16 cellular contexts compared by ENCODE assay signal in genomic region chr12:3726455-3726854, GRCh38. TPM values are rescaled to one million over a fixed set of nuclear protein-coding genes. Genes with fewer than 3 reads are reported as not detected.
DNase-seq lines count a peak whose midpoint lies in the region; ATAC-seq and TF ChIP-seq lines count a peak whose summit lies in the region.
"Had no signal": no experiment of that assay in that cellular context is flagged by ENCODE, and none has a peak within 500 bp of the region (broad histone marks: within the 10 kb centered on the region; RNA-seq: fewer than 3 reads in every experiment).

No MANE protein-coding gene starts in this region.

- peaks cover 43% of the 10 kb centered on the region for H3K4me1 Mint-ChIP-seq in T-helper 1 cell treated with Interleukin-12 subunit alpha and Interleukin-12 subunit beta and Interleukin-4 antibody, amounts not matched to agents 30 μg/mL and 1 μg/mL, for 36 hours (ENCODE audit: low read depth)
- peaks cover 42% of the 10 kb centered on the region for H3K4me1 Mint-ChIP-seq in central memory CD8-positive, alpha-beta T cell
- H3K4me1 Mint-ChIP-seq in natural killer cell treated with Interleukin-12 subunit alpha and Interleukin-12 subunit beta and Interleukin-15 and Interleukin-18, amount 100 ng/mL, for 72 hours (ENCODE audit: low read depth in 2 of 2), result peaks cover 67 to 70% of the 10 kb centered on the region in 2 donors

- H3K27ac Mint-ChIP-seq in T-helper 1 cell treated with Interleukin-12 subunit alpha and Interleukin-12 subunit beta and Interleukin-4 antibody, amounts not matched to agents 30 μg/mL and 1 μg/mL, for 36 hours, result peak overlapping the region; percentile 86
- peak overlapping the region; percentile 81 for H3K27ac Mint-ChIP-seq in central memory CD8-positive, alpha-beta T cell (ENCODE audit: low read depth)
- peak overlapping the region; percentile 97 to 98 for H3K27ac Mint-ChIP-seq in natural killer cell treated with Interleukin-12 subunit alpha and Interleukin-12 subunit beta and Interleukin-15 and Interleukin-18, amount 100 ng/mL, for 72 hours
- H3K27ac Mint-ChIP-seq: stimulated activated naive CD8-positive, alpha-beta T cell treated with anti-CD3 and anti-CD28 coated beads, Interleukin-15, amount 100 ng/mL, for 72 hours had no signal

- intact Hi-C loops in dorsolateral prefrontal cortex (cut with DNase I), result no loop called here

- no peak overlapping the region for H3K27ac ChIP-seq in dorsolateral prefrontal cortex
- H3K27ac ChIP-seq: adrenal gland had no signal

- peaks cover 40% of the 10 kb centered on the region for H3K9me3 Mint-ChIP-seq in T-helper 1 cell treated with Interleukin-12 subunit alpha and Interleukin-12 subunit beta and Interleukin-4 antibody, amounts not matched to agents 30 μg/mL and 1 μg/mL, for 36 hours
- H3K9me3 Mint-ChIP-seq in central memory CD8-positive, alpha-beta T cell, result no peaks in the 10 kb centered on the region
- peaks cover 10% of the 10 kb centered on the region for H3K9me3 Mint-ChIP-seq in natural killer cell treated with Interleukin-12 subunit alpha and Interleukin-12 subunit beta and Interleukin-15 and Interleukin-18, amount 100 ng/mL, for 72 hours

- H3K27me3 ChIP-seq in dorsolateral prefrontal cortex, result peaks cover 0 to 2% (median 0%) of the 10 kb centered on the region in 45 donors
- H3K27me3 ChIP-seq: adrenal gland had no signal

- H3K27me3 Mint-ChIP-seq in T-helper 1 cell treated with Interleukin-12 subunit alpha and Interleukin-12 subunit beta and Interleukin-4 antibody, amounts not matched to agents 30 μg/mL and 1 μg/mL, for 36 hours (ENCODE audit: low read depth), result no peaks in the 10 kb centered on the region
- H3K27me3 Mint-ChIP-seq in central memory CD8-positive, alpha-beta T cell, result no peaks in the 10 kb centered on the region
- no peaks in the 10 kb centered on the region for H3K27me3 Mint-ChIP-seq in natural killer cell treated with Interleukin-12 subunit alpha and Interleukin-12 subunit beta and Interleukin-15 and Interleukin-18, amount 100 ng/mL, for 72 hours
- H3K27me3 Mint-ChIP-seq: naive B cell; stimulated activated naive CD8-positive, alpha-beta T cell treated with anti-CD3 and anti-CD28 coated beads, Interleukin-15, amount 100 ng/mL, for 72 hours had no signal

- H3K4me3 ChIP-seq in dorsolateral prefrontal cortex, result no peak overlapping the region
- H3K4me3 ChIP-seq: adrenal gland had no signal

- H3K36me3 Mint-ChIP-seq in T-helper 1 cell treated with Interleukin-12 subunit alpha and Interleukin-12 subunit beta and Interleukin-4 antibody, amounts not matched to agents 30 μg/mL and 1 μg/mL, for 36 hours (ENCODE audit: low read depth), result peaks cover 72% of the 10 kb centered on the region
- peaks cover 23% of the 10 kb centered on the region for H3K36me3 Mint-ChIP-seq in central memory CD8-positive, alpha-beta T cell (ENCODE audit: insufficient read depth)
- H3K36me3 Mint-ChIP-seq in natural killer cell treated with Interleukin-12 subunit alpha and Interleukin-12 subunit beta and Interleukin-15 and Interleukin-18, amount 100 ng/mL, for 72 hours, result peaks cover 42% of the 10 kb centered on the region

- peak overlapping the region; percentile 72 for H3K4me3 Mint-ChIP-seq in T-helper 1 cell treated with Interleukin-12 subunit alpha and Interleukin-12 subunit beta and Interleukin-4 antibody, amounts not matched to agents 30 μg/mL and 1 μg/mL, for 36 hours
- no peak overlapping the region for H3K4me3 Mint-ChIP-seq in central memory CD8-positive, alpha-beta T cell
- H3K4me3 Mint-ChIP-seq in natural killer cell treated with Interleukin-12 subunit alpha and Interleukin-12 subunit beta and Interleukin-15 and Interleukin-18, amount 100 ng/mL, for 72 hours, result peak overlapping the region; percentile 84
- H3K4me3 Mint-ChIP-seq: activated T-cell treated with anti-CD3 and anti-CD28 coated beads, Interleukin-2, amount 50 U/mL, for 4 hours; naive B cell; stimulated activated naive CD8-positive, alpha-beta T cell treated with anti-CD3 and anti-CD28 coated beads, Interleukin-15, amount 100 ng/mL, for 72 hours had no signal

- no peak for ATAC-seq in central memory CD8-positive, alpha-beta T cell (replicated peaks; ENCODE audit: extremely low read depth, poor library complexity, severe bottlenecking)
- no peak for ATAC-seq in natural killer cell treated with Interleukin-12 subunit alpha and Interleukin-12 subunit beta and Interleukin-15 and Interleukin-18, amount 100 ng/mL, for 72 hours
- ATAC-seq: activated T-cell treated with anti-CD3 and anti-CD28 coated beads, Interleukin-2, amount 50 U/mL, for 4 hours; stimulated activated naive CD8-positive, alpha-beta T cell treated with anti-CD3 and anti-CD28 coated beads, Interleukin-15, amount 100 ng/mL, for 72 hours had no signal

- no peak for TF ChIP-seq CTCF in dorsolateral prefrontal cortex (IDR thresholded peaks at IDR 0.05 in 54 of 56, conservative IDR thresholded peaks at IDR 0.05 in 2 of 56; ENCODE audit: low read depth in 1 of 56, partially characterized antibody in 56 of 56)

- no peak for DNase-seq in T-helper 1 cell
- DNase-seq in HT-29 (ENCODE audit: low spot score), result peak; percentile 20
- DNase-seq in central memory CD8-positive, alpha-beta T cell (ENCODE audit: low spot score in 2 of 2), result no peak
- DNase-seq in natural killer cell treated with Interleukin-12 subunit alpha and Interleukin-12 subunit beta and Interleukin-15 and Interleukin-18, amount 100 ng/mL, for 72 hours (ENCODE audit: low spot score), result no peak
- no peak for DNase-seq in NCI-H82 (lab: John Stamatoyannopoulos, UW)
- no peak for DNase-seq in anterior cingulate cortex (lab: John Stamatoyannopoulos, UW)
- no peak for DNase-seq in dorsolateral prefrontal cortex
- DNase-seq: activated T-cell treated with anti-CD3 and anti-CD28 coated beads, Interleukin-2, amount 50 U/mL, for 4 hours; adrenal gland; EL; KG1; naive B cell; NCI-H226; NK-92 treated with Interleukin-12 subunit alpha and Interleukin-12 subunit beta, amount 100 ng/mL, for 24 hours; stimulated activated naive CD8-positive, alpha-beta T cell treated with anti-CD3 and anti-CD28 coated beads, Interleukin-15, amount 100 ng/mL, for 72 hours had no signal

RNA-seq across cellular contexts. Expression of gene CRACR2A, which starts 26.5 kb away (rescaled TPM):
- total RNA-seq in HT-29 (2014; rRNA removed; shearing (Covaris generic)), result 31.3 and 31.4 TPM in 2 replicates
- total RNA-seq in natural killer cell treated with Interleukin-12 subunit alpha and Interleukin-12 subunit beta and Interleukin-15 and Interleukin-18, amount 100 ng/mL, for 72 hours, result 100 to 1,000 TPM; 134 to 139 TPM
- 1 to 10 TPM; 1.1 to 5.7 (median 2.6) TPM for total RNA-seq in dorsolateral prefrontal cortex
